ENCODE assay signal across 8 cellular contexts in the genomic region with DNA sequence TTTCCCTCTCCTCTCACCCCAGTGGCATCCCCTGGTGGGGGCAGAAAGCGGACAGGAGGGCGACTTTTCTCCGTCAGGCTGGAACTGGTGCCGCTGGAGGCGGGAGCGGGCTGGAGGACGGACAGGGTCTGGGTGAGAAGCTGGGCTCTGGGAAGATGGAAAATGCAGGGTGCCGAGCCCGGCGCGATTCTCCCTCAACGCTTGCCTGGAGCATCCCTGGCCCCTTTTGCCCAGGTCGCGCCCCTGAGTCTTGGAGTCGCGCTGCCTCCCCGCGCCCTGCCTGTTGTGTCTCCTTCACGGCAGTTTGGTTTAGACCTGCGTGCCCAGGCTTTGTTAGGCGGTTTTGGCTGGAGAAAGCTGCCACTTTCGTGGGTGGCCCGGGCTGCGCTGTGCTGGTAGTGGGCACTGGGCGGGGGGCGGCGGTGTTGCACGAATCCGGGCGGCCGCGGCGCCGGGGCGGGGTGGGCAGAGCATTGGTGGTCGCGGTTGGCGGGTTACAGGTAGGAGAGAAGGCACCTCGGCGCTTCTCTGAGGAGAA. TPM values are rescaled to one million over a fixed set of nuclear protein-coding genes. Genes with fewer than 3 reads are reported as not detected.
DNase-seq lines count a peak whose midpoint lies in the region; ATAC-seq and TF ChIP-seq lines count a peak whose summit lies in the region.

No MANE protein-coding gene starts in this region.

- H3K27me3 ChIP-seq in skeletal muscle tissue (ENCODE audit: control insufficient read depth in 3 of 3, insufficient read depth in 3 of 3, low read length in 3 of 3) (peaks cover 27 to 28% (median 28%) of the 10 kb centered on the region in 3 donors), PC-9 (ENCODE audit: insufficient read depth, low read depth) (peaks cover 6% of the 10 kb centered on the region; the same call in 1 of the 2 replicates)
- H3K27me3 ChIP-seq in naive thymus-derived CD4-positive, alpha-beta T cell (ENCODE audit: control insufficient read depth in 2 of 2, insufficient read depth in 2 of 2, low read length in 2 of 2), result no peaks in the 10 kb centered on the region

- no peaks in the 10 kb centered on the region for H3K9me3 ChIP-seq in HEK293 (ENCODE audit: control insufficient read depth, insufficient read depth, low read depth, low read length)
- H3K9me3 ChIP-seq in skeletal muscle tissue (ENCODE audit: control insufficient read depth in 3 of 3, low read length in 3 of 3), result no peaks in the 10 kb centered on the region
- no peaks in the 10 kb centered on the region for H3K9me3 ChIP-seq in PC-9 (ENCODE audit: insufficient read depth, low read depth)
- H3K9me3 ChIP-seq in naive thymus-derived CD4-positive, alpha-beta T cell (ENCODE audit: control insufficient read depth in 2 of 3, low read length in 3 of 3), result no peaks in the 10 kb centered on the region

- H3K27ac ChIP-seq in HEK293 (ENCODE audit: extremely low read depth, low read depth, low read length) (peak overlapping the region; percentile 73; the same call in 1 of the 2 replicates), skeletal muscle tissue (ENCODE audit: low read depth, low read length) (no peak overlapping the region), PC-9 (no peak overlapping the region)
- H3K27ac ChIP-seq in naive thymus-derived CD4-positive, alpha-beta T cell (ENCODE audit: low read depth, low read length), result no peak overlapping the region

- H2AFZ ChIP-seq in PC-9, result no peak overlapping the region

- H3K4me3 ChIP-seq in HEK293 (ENCODE audit: low read depth, low read length) (peak overlapping the region; percentile 79), iPS-11a (ENCODE audit: low read depth, low read length) (peak overlapping the region; percentile 72), skeletal muscle tissue (ENCODE audit: low read length in 3 of 3) (peak overlapping the region; percentile 58 to 61 (median 60)), PC-9 (no peak overlapping the region)
- H3K4me3 ChIP-seq in naive thymus-derived CD4-positive, alpha-beta T cell (ENCODE audit: low read length), result no peak overlapping the region

- H3K79me2 ChIP-seq in PC-9 (ENCODE audit: low read depth), result no peaks in the 10 kb centered on the region

- TF ChIP-seq CTCF in HEK293 (tag by site-specific recombination; IDR thresholded peaks at IDR 0.05) (0 out of 2 replicates have a peak, but pooled peaks have one; percentile 33), PC-9 (conservative IDR thresholded peaks at IDR 0.05) (no peak)

- H3K27me3 Mint-ChIP-seq in naive thymus-derived CD4-positive, alpha-beta T cell, result peaks cover 49 to 55% (median 52%) of the 10 kb centered on the region in 5 donors

- intact Hi-C loops in PC-9 (cut with micrococcal nuclease; ENCODE audit: unreplicated experiment), result no loop called here
- intact Hi-C loops in naive thymus-derived CD4-positive, alpha-beta T cell (cut with micrococcal nuclease), result no loop called here

- H3K4me2 ChIP-seq in PC-9, result no peak overlapping the region

- H3K4me3 Mint-ChIP-seq in naive thymus-derived CD4-positive, alpha-beta T cell, result no peak overlapping the region

- CTCF ChIA-PET in HEK293 (lab: Yijun Ruan, JAX) (interaction anchor here (0.7 to 1.4 kb wide), 3 partner anchors 71 to 397 kb away, joined by 3 read pairs; no protein-coding TSS in a partner anchor), PC-9 (lab: Charles Lee) (no interaction called here)
- CTCF ChIA-PET in naive thymus-derived CD4-positive, alpha-beta T cell (lab: Charles Lee), result no interaction called here

- H3K9me2 ChIP-seq in PC-9 (ENCODE audit: insufficient read depth), result no peaks in the 10 kb centered on the region

- H3K4me1 ChIP-seq in HEK293 (ENCODE audit: control insufficient read depth, insufficient read depth, low read length) (peaks cover 11% of the 10 kb centered on the region), skeletal muscle tissue (ENCODE audit: control insufficient read depth in 3 of 3, insufficient read depth in 3 of 3, low read length in 3 of 3) (peaks cover 0 to 15% (median 2%) of the 10 kb centered on the region in 3 donors), PC-9 (replicated peaks; ENCODE audit: insufficient read depth) (no peaks in the 10 kb centered on the region)
- no peaks in the 10 kb centered on the region for H3K4me1 ChIP-seq in naive thymus-derived CD4-positive, alpha-beta T cell (ENCODE audit: control insufficient read depth in 2 of 2, insufficient read depth in 2 of 2, low read length in 2 of 2)

- H3K36me3 Mint-ChIP-seq in naive thymus-derived CD4-positive, alpha-beta T cell, result peaks cover 0 to 13% (median 1%) of the 10 kb centered on the region in 5 donors

- H3K9ac ChIP-seq in skeletal muscle tissue (ENCODE audit: low read depth in 1 of 3, low read length in 3 of 3), result no peak overlapping the region

- POLR2A ChIA-PET in HEK293 (lab: Yijun Ruan, JAX), result no interaction called here
- POLR2A ChIA-PET in PC-9 (lab: Charles Lee; ENCODE audit: unreplicated experiment), result no interaction called here
- POLR2A ChIA-PET in naive thymus-derived CD4-positive, alpha-beta T cell (lab: Charles Lee), result no interaction called here

- peaks cover 0 to 3% (median 2%) of the 10 kb centered on the region in 7 donors for H3K4me1 Mint-ChIP-seq in naive thymus-derived CD4-positive, alpha-beta T cell

- ATAC-seq in GM19023 (IDR thresholded peaks at IDR 0.05; ENCODE audit: unreplicated experiment) (no peak), HG03025 (IDR thresholded peaks at IDR 0.05; ENCODE audit: low FRiP score, unreplicated experiment) (no peak)
- ATAC-seq in naive thymus-derived CD4-positive, alpha-beta T cell, result no peak

- H3K36me3 ChIP-seq in HEK293 (ENCODE audit: control insufficient read depth in 2 of 2, insufficient read depth in 1 of 2, low read length in 2 of 2) (no peaks in the 10 kb centered on the region), skeletal muscle tissue (ENCODE audit: control insufficient read depth in 3 of 3, insufficient read depth in 3 of 3, low read length in 3 of 3) (no peaks in the 10 kb centered on the region), PC-9 (ENCODE audit: low read depth) (no peaks in the 10 kb centered on the region)
- H3K36me3 ChIP-seq in naive thymus-derived CD4-positive, alpha-beta T cell (ENCODE audit: control insufficient read depth in 2 of 3, insufficient read depth in 3 of 3, low read length in 3 of 3), result no peaks in the 10 kb centered on the region

- DNase-seq in anterior cingulate cortex (lab: John Stamatoyannopoulos, UW) (peak in 46 of 58 donors; percentile 16 to 80 (median 54)), PC-9 (no peak)
- no peak for DNase-seq in naive thymus-derived CD4-positive, alpha-beta T cell

- BruUV-seq in PC-9 (replicated peaks; lab: Mats Ljungman, UMichigan), result no TSS peak

- no peak overlapping the region for H3K27ac Mint-ChIP-seq in naive thymus-derived CD4-positive, alpha-beta T cell

- no peaks in the 10 kb centered on the region for H3F3A ChIP-seq in PC-9 (ENCODE audit: insufficient read depth, low read depth)

- peaks cover 0 to 19% (median 8%) of the 10 kb centered on the region in 11 donors for H3K9me3 Mint-ChIP-seq in naive thymus-derived CD4-positive, alpha-beta T cell

- no peaks in the 10 kb centered on the region for H4K20me1 ChIP-seq in PC-9 (ENCODE audit: insufficient read depth)

TF ChIP-seq in HEK293, 187 proteins besides CTCF, POLR2A, EP300 and RAD21 (continues in another document):
- TF ChIP-seq ZNF747 (tag by site-specific recombination; IDR thresholded peaks at IDR 0.05) (no peak), ZBTB11 (tag by site-specific recombination; conservative IDR thresholded peaks at IDR 0.05; ENCODE audit: low read depth) (0 out of 2 replicates have a peak, but pooled peaks have one; percentile 17), ZNF571 (tag by site-specific recombination; IDR thresholded peaks at IDR 0.05) (no peak), ZBTB26 (tag by site-specific recombination; optimal IDR thresholded peaks at IDR 0.05) (peak; percentile 35), ZNF114 (tag by site-specific recombination; IDR thresholded peaks at IDR 0.05) (no peak)

RNA-seq across cellular contexts. Expression of gene ADGRL3, which starts 2.0 kb away (rescaled TPM):
- total RNA-seq in skeletal muscle tissue (59.0 TPM), PC-9 (2021) (0.90 and 1.6 TPM in 2 replicates)
- total RNA-seq in naive thymus-derived CD4-positive, alpha-beta T cell, result not detected
- not detected for polyA plus RNA-seq in naive thymus-derived CD4-positive, alpha-beta T cell

Comparison
In these comparisons a context has a peak if more than half of its experiments do, and no peak if none do; other contexts are left out.
1. H3K4me3 ChIP-seq: peak in HEK293 (single experiment), iPS-11a (single experiment) and skeletal muscle tissue (3 of 3); none in PC-9 (single experiment) and naive thymus-derived CD4-positive, alpha-beta T cell (single experiment).
2. DNase-seq: peak in anterior cingulate cortex (46 of 58); none in PC-9 (0 of 2) and naive thymus-derived CD4-positive, alpha-beta T cell (0 of 9).
3. RNA of gene ADGRL3, which starts 2.0 kb away (total RNA-seq): 59.0 TPM in skeletal muscle tissue (single experiment); 0.90 to 1.6 TPM in PC-9 and not detected in naive thymus-derived CD4-positive, alpha-beta T cell; every median in the first group is over 10 times any median in the second.